1 cellular context compared by ENCODE assay signal in the genomic region with DNA sequence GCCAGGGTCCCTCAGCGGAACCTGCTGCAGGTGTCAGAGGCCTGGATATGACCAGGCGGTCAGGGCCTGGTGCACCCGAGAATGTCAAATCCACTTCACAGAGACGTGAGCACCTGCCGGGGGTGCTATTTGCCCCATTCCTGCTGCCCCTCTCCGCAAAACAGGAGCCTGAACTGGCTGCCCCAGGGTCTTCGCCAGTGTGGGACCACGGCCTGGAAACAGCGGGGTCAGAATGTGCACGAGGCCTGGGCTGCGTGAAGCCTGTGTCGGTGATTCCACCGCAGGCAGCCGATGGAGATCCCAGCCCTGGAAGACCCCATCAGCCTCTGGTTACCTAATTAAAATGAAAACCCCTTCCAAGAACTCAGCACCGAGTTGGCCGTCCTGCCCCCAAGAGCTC.
TF ChIP-seq lines count a peak whose summit lies in the region.

No MANE protein-coding gene starts in this region.

TF ChIP-seq in H1, 55 proteins besides CTCF, POLR2A, EP300 and RAD21:
- TF ChIP-seq POU5F1 (IDR thresholded peaks at IDR 0.05; ENCODE audit: low read depth, low read length) (no peak), FOSL1 (IDR thresholded peaks at IDR 0.05; ENCODE audit: insufficient read depth, low read depth, low read length) (no peak), SIX5 (IDR thresholded peaks at IDR 0.05; ENCODE audit: low read depth, low read length) (no peak), CHD1 (IDR thresholded peaks at IDR 0.05; ENCODE audit: low read depth, low read length) (no peak), NANOG (IDR thresholded peaks at IDR 0.05; ENCODE audit: insufficient read depth, low read depth, low read length, poor library complexity, severe bottlenecking) (no peak), TEAD4 (IDR thresholded peaks at IDR 0.05; ENCODE audit: low read depth, low read length) (no peak), KDM5A (IDR thresholded peaks at IDR 0.05; ENCODE audit: low read length) (no peak)
